Comparison of ENCODE assay signal across 20 cellular contexts in genomic region chr1:5455056-5455455, GRCh38.
"Had no signal": no experiment of that assay in that cellular context is flagged by ENCODE, and none has a peak within 500 bp of the region (broad histone marks: within the 10 kb centered on the region; RNA-seq: fewer than 3 reads in every experiment).

No MANE protein-coding gene starts in this region.

- H3K27me3 ChIP-seq: right lobe of liver, tibial nerve had no signal

- DNase-seq: activated CD4-positive, alpha-beta memory T cell treated with anti-CD3 and anti-CD28 coated beads for 36 hours; activated CD4-positive, alpha-beta T cell treated with anti-CD3 and anti-CD28 coated beads for 4 hours; activated CD8-positive, alpha-beta memory T cell treated with anti-CD3 and anti-CD28 coated beads, Interleukin-2, amount 50 U/mL, for 4 hours; activated gamma-delta T cell; activated naive CD4-positive, alpha-beta T cell treated with anti-CD3 and anti-CD28 coated beads, Interleukin-2, amount 10 ng/mL, durations not matched to agents 7 days and 5 days; activated naive CD8-positive, alpha-beta T cell treated with anti-CD3 and anti-CD28 coated beads, Interleukin-2, amount 10 ng/mL, durations not matched to agents 7 days and 5 days; activated T-cell treated with anti-CD3 and anti-CD28 coated beads, Interleukin-2, amount 50 U/mL, for 1 hour; amniotic stem cell; dermis blood vessel endothelial cell; effector CD4-positive, alpha-beta T cell; esophagus squamous epithelium; foreskin melanocyte; kidney; natural killer cell; right lobe of liver; stimulated activated CD4-positive, alpha-beta T cell treated with anti-CD3 and anti-CD28 coated beads, Interleukin-2, amount 100 ng/mL, for 48 hours; stimulated activated naive CD4-positive, alpha-beta T cell treated with Interleukin-2 at 50 U/mL for 16 hours had no signal

- H3K36me3 ChIP-seq: breast epithelium, esophagus squamous epithelium, right lobe of liver, tibial nerve had no signal

- H3K9me3 ChIP-seq: breast epithelium, esophagus squamous epithelium, right lobe of liver, tibial nerve had no signal

- H3K4me1 ChIP-seq: breast epithelium, esophagus squamous epithelium, right lobe of liver, tibial nerve had no signal

- H3K4me3 ChIP-seq: breast epithelium, esophagus squamous epithelium, right lobe of liver, tibial nerve had no signal

- H3K27ac ChIP-seq: breast epithelium, epithelial cell of prostate, esophagus squamous epithelium, right lobe of liver, tibial nerve had no signal

- ATAC-seq: natural killer cell, right lobe of liver had no signal
